34 cellular contexts compared by ENCODE assay signal in the genomic region with DNA sequence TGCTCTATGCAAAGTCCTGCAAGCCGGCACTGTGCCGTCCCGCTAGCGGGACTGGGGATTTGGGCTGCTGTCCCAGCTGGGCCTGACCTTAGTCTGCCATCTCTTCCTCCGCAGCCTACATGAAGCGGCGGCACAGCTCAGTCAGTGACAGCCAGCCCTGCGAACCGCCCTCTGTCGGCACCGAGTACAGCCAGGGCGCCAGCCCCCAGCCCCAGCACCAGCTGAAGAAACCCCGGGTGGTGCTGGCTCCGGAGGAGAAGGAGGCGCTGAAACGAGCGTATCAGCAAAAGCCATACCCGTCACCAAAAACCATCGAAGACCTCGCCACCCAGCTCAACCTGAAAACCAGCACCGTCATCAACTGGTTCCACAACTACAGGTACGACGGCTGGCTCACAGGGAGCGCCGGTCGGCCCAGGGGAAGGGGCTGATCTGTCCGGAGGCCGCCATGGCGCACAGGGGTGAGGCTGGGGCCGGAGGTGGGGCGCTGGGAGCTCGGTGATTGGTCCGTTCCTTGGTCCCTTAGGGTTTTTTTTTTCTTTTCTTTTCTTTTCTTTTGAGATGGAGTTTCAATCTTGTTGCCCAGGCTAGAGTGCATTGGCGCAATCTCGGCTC.
"Had no signal": no experiment of that assay in that cellular context is flagged by ENCODE, and none has a peak within 500 bp of the region (broad histone marks: within the 10 kb centered on the region; RNA-seq: fewer than 3 reads in every experiment).

No MANE protein-coding gene starts in this region.

- H3K27me3 Mint-ChIP-seq: activated B cell treated with CpG ODN at 0.5 μM for 24 hours; activated CD4-positive, alpha-beta memory T cell treated with anti-CD3 and anti-CD28 coated beads for 36 hours; activated CD8-positive, alpha-beta memory T cell treated with anti-CD3 and anti-CD28 coated beads, Interleukin-2, amount 10 ng/mL, durations not matched to agents 7 days and 5 days; activated naive CD4-positive, alpha-beta T cell treated with anti-CD3 and anti-CD28 coated beads, Interleukin-2, amount 10 ng/mL, durations not matched to agents 7 days and 5 days; activated naive CD8-positive, alpha-beta T cell treated with anti-CD3 and anti-CD28 coated beads, Interleukin-2, amount 10 ng/mL, durations not matched to agents 7 days and 5 days; brain had no signal

- H3K4me1 Mint-ChIP-seq: activated B cell treated with CpG ODN at 0.5 μM for 24 hours; activated CD8-positive, alpha-beta memory T cell treated with anti-CD3 and anti-CD28 coated beads, Interleukin-2, amount 10 ng/mL, durations not matched to agents 7 days and 5 days; activated naive CD4-positive, alpha-beta T cell treated with anti-CD3 and anti-CD28 coated beads, Interleukin-2, amount 10 ng/mL, durations not matched to agents 7 days and 5 days; activated naive CD8-positive, alpha-beta T cell treated with anti-CD3 and anti-CD28 coated beads, Interleukin-2, amount 10 ng/mL, durations not matched to agents 7 days and 5 days had no signal

- H3K4me3 ChIP-seq: ascending aorta, breast epithelium, cardiac muscle cell, colonic mucosa, esophagus squamous epithelium, gastroesophageal sphincter had no signal

- H3K36me3 Mint-ChIP-seq: activated CD8-positive, alpha-beta memory T cell treated with anti-CD3 and anti-CD28 coated beads, Interleukin-2, amount 10 ng/mL, durations not matched to agents 7 days and 5 days; activated naive CD4-positive, alpha-beta T cell treated with anti-CD3 and anti-CD28 coated beads, Interleukin-2, amount 50 U/mL, for 72 hours had no signal

- H3K27me3 ChIP-seq: ascending aorta, breast epithelium, cardiac muscle cell, colonic mucosa, esophagus squamous epithelium, gastroesophageal sphincter had no signal

- H3K27ac ChIP-seq: ascending aorta, breast epithelium, cardiac muscle cell, colonic mucosa, epithelial cell of prostate, esophagus squamous epithelium, gastroesophageal sphincter, WERI-Rb-1 had no signal

- DNase-seq: activated B cell treated with CpG ODN at 0.5 μM for 24 hours; activated CD4-positive, alpha-beta memory T cell treated with anti-CD3 and anti-CD28 coated beads for 36 hours; activated CD4-positive, alpha-beta T cell treated with anti-CD3 and anti-CD28 coated beads for 48 hours; activated CD8-positive, alpha-beta memory T cell treated with anti-CD3 and anti-CD28 coated beads, Interleukin-2, amount 10 ng/mL, durations not matched to agents 7 days and 5 days; activated CD8-positive, alpha-beta memory T cell treated with anti-CD3 and anti-CD28 coated beads, Interleukin-2, amount 50 U/mL, for 4 hours; activated CD8-positive, alpha-beta T cell treated with anti-CD3 and anti-CD28 coated beads, Interleukin-2, amount 10 ng/mL, durations not matched to agents 7 days and 5 days; activated effector memory CD4-positive, alpha-beta T cell treated with anti-CD3 and anti-CD28 coated beads, Interleukin-2, amount 50 U/mL, for 16 hours; activated naive CD4-positive, alpha-beta T cell; activated naive CD4-positive, alpha-beta T cell treated with anti-CD3 and anti-CD28 coated beads, Interleukin-2, amount 10 ng/mL, durations not matched to agents 7 days and 5 days; activated naive CD8-positive, alpha-beta T cell treated with anti-CD3 and anti-CD28 coated beads, Interleukin-2, amount 10 ng/mL, durations not matched to agents 7 days and 5 days; activated T-cell treated with anti-CD3 and anti-CD28 coated beads, Interleukin-2, amount 50 U/mL, for 1 hour; activated T-cell treated with anti-CD3 and anti-CD28 coated beads, Interleukin-2, amount 50 U/mL, for 48 hours; central memory CD4-positive, alpha-beta T cell; cerebellar nuclear complex; colonic mucosa; effector CD8-positive, alpha-beta T cell; esophagus squamous epithelium; foreskin melanocyte; T1000; WERI-Rb-1 had no signal

- H3K4me3 Mint-ChIP-seq: activated B cell treated with CpG ODN at 0.5 μM for 24 hours; activated CD4-positive, alpha-beta memory T cell treated with anti-CD3 and anti-CD28 coated beads for 36 hours; activated CD8-positive, alpha-beta memory T cell treated with anti-CD3 and anti-CD28 coated beads, Interleukin-2, amount 10 ng/mL, durations not matched to agents 7 days and 5 days; activated CD8-positive, alpha-beta T cell treated with anti-CD3 and anti-CD28 coated beads, Interleukin-2, amount 10 ng/mL, durations not matched to agents 7 days and 5 days; activated naive CD4-positive, alpha-beta T cell treated with anti-CD3 and anti-CD28 coated beads, Interleukin-2, amount 10 ng/mL, durations not matched to agents 7 days and 5 days; activated naive CD8-positive, alpha-beta T cell treated with anti-CD3 and anti-CD28 coated beads, Interleukin-2, amount 10 ng/mL, durations not matched to agents 7 days and 5 days; activated T-helper 1 cell treated with anti-CD3 and anti-CD28 coated beads, Interleukin-12 subunit alpha, Interleukin-12 subunit beta, Interleukin-2, Interleukin-4 antibody, amounts not matched to agents 30 ng/mL and 10 ng/mL and 1 ng/mL, durations not matched to agents 14 hours and 24 hours and 36 hours; brain; T-helper 1 cell treated with Interleukin-12 subunit alpha and Interleukin-12 subunit beta and Interleukin-4 antibody, amounts not matched to agents 30 μg/mL and 1 μg/mL, for 36 hours; T-helper 2 cell treated with Interferon-gamma antibody and Interleukin-4, amounts not matched to agents 5 μg/mL and 100 μg/mL, for 36 hours had no signal

- H3K9me3 ChIP-seq: ascending aorta, breast epithelium, colonic mucosa, esophagus squamous epithelium, gastroesophageal sphincter had no signal

- H3K4me1 ChIP-seq: ascending aorta, breast epithelium, colonic mucosa, esophagus squamous epithelium had no signal

- ATAC-seq: activated CD4-positive, CD25-positive, alpha-beta regulatory T cell treated with anti-CD3 and anti-CD28 coated beads, Interleukin-2, amount 50 U/mL, for 24 hours; activated CD8-positive, alpha-beta memory T cell treated with anti-CD3 and anti-CD28 coated beads, Interleukin-2, amount 10 ng/mL, durations not matched to agents 7 days and 5 days; activated CD8-positive, alpha-beta T cell treated with anti-CD3 and anti-CD28 coated beads, Interleukin-2, amount 10 ng/mL, durations not matched to agents 7 days and 5 days; activated naive CD4-positive, alpha-beta T cell treated with anti-CD3 and anti-CD28 coated beads, Interleukin-2, amount 50 U/mL, for 72 hours; gastroesophageal sphincter had no signal

- FAIRE-seq: endometrium, endothelial cell of umbilical vein had no signal

- H3K27ac Mint-ChIP-seq: activated B cell treated with CpG ODN at 0.5 μM for 24 hours; activated CD4-positive, alpha-beta memory T cell treated with anti-CD3 and anti-CD28 coated beads for 36 hours; activated CD8-positive, alpha-beta memory T cell treated with anti-CD3 and anti-CD28 coated beads, Interleukin-2, amount 10 ng/mL, durations not matched to agents 7 days and 5 days; activated CD8-positive, alpha-beta T cell treated with anti-CD3 and anti-CD28 coated beads, Interleukin-2, amount 10 ng/mL, durations not matched to agents 7 days and 5 days; activated naive CD4-positive, alpha-beta T cell treated with anti-CD3 and anti-CD28 coated beads, Interleukin-2, amount 10 ng/mL, durations not matched to agents 7 days and 5 days; activated naive CD8-positive, alpha-beta T cell treated with anti-CD3 and anti-CD28 coated beads, Interleukin-2, amount 10 ng/mL, durations not matched to agents 7 days and 5 days; activated T-helper 1 cell treated with anti-CD3 and anti-CD28 coated beads, Interleukin-12 subunit alpha, Interleukin-12 subunit beta, Interleukin-2, Interleukin-4 antibody, amounts not matched to agents 30 ng/mL and 10 ng/mL and 1 ng/mL, durations not matched to agents 14 hours and 24 hours and 36 hours; activated T-helper 2 cell treated with anti-CD3 and anti-CD28 coated beads, Interferon-gamma antibody, Interleukin-2, Interleukin-4, amounts not matched to agents 10 μg/mL and 5 μg/mL and 100 μg/mL, durations not matched to agents 14 hours and 24 hours and 36 hours; brain; T-helper 1 cell treated with Interleukin-12 subunit alpha and Interleukin-12 subunit beta and Interleukin-4 antibody, amounts not matched to agents 30 μg/mL and 1 μg/mL, for 36 hours; T-helper 2 cell treated with Interferon-gamma antibody and Interleukin-4, amounts not matched to agents 5 μg/mL and 100 μg/mL, for 36 hours had no signal

- H3K36me3 ChIP-seq: breast epithelium, colonic mucosa had no signal
